ENCODE assay signal across 10 cellular contexts in genomic region chr12:95118138-95118787, GRCh38. TPM values are rescaled to one million over a fixed set of nuclear protein-coding genes. Genes with fewer than 3 reads are reported as not detected.
DNase-seq lines count a peak whose midpoint lies in the region; ATAC-seq and TF ChIP-seq lines count a peak whose summit lies in the region.
"Had no signal": no experiment of that assay in that cellular context is flagged by ENCODE, and none has a peak within 500 bp of the region (broad histone marks: within the 10 kb centered on the region; RNA-seq: fewer than 3 reads in every experiment).

No MANE protein-coding gene starts in this region.

- H3K79me1 ChIP-seq in trophoblast cell (ENCODE audit: low read length), result no peaks in the 10 kb centered on the region

- H3K4me3 ChIP-seq in SK-N-MC, result no peak overlapping the region
- no peak overlapping the region for H3K4me3 ChIP-seq in fibroblast of pulmonary artery (replicated peaks; ENCODE audit: low read depth, low read length)
- H3K4me3 ChIP-seq in trophoblast cell (ENCODE audit: low read depth, low read length), result no peak overlapping the region
- no peak overlapping the region for H3K4me3 ChIP-seq in OCI-LY7 (ENCODE audit: low read depth, low read length, poor library complexity, severe bottlenecking)

- H3K23ac ChIP-seq in trophoblast cell (ENCODE audit: low read length), result no peak overlapping the region

- H3K18ac ChIP-seq in trophoblast cell (ENCODE audit: low read length), result no peak overlapping the region

- H3K4me2 ChIP-seq in trophoblast cell (ENCODE audit: low read length), result no peak overlapping the region
- no peak overlapping the region for H3K4me2 ChIP-seq in OCI-LY7 (ENCODE audit: low read length)

- H4K91ac ChIP-seq in trophoblast cell (ENCODE audit: low read depth, low read length), result no peak overlapping the region

- no peak overlapping the region for H3K9ac ChIP-seq in SK-N-MC (ENCODE audit: insufficient read length)
- H3K9ac ChIP-seq in trophoblast cell (ENCODE audit: low read length), result no peak overlapping the region

- H3K14ac ChIP-seq in trophoblast cell (ENCODE audit: low read length), result no peak overlapping the region

- H2AK5ac ChIP-seq in trophoblast cell (ENCODE audit: low read length), result no peak overlapping the region

- POLR2A ChIA-PET in OCI-LY7 (lab: Charles Lee), result interaction anchor here (0.6 kb wide), 1 partner anchor 32 kb away, joined by 3 read pairs; no protein-coding TSS in a partner anchor

- H4K12ac ChIP-seq in trophoblast cell (ENCODE audit: low read depth, low read length), result no peak overlapping the region

- no peak for ATAC-seq in HG03571 (IDR thresholded peaks at IDR 0.05; ENCODE audit: unreplicated experiment)

- H2AFZ ChIP-seq in trophoblast cell (ENCODE audit: insufficient read depth, low read length, poor library complexity) (no peak overlapping the region), OCI-LY7 (ENCODE audit: low read length) (no peak overlapping the region)

- no peak for TF ChIP-seq CTCF in fibroblast of pulmonary artery (IDR thresholded peaks at IDR 0.05; ENCODE audit: low read length, missing control alignments)
- TF ChIP-seq CTCF in OCI-LY7 (conservative IDR thresholded peaks at IDR 0.05; ENCODE audit: low read length), result no peak

- H2BK12ac ChIP-seq in trophoblast cell (ENCODE audit: low read length), result no peak overlapping the region

- H3K9me3 ChIP-seq in SK-N-MC (ENCODE audit: low read depth, low read length) (no peaks in the 10 kb centered on the region), trophoblast cell (ENCODE audit: insufficient read depth, low read depth, low read length) (no peaks in the 10 kb centered on the region), OCI-LY7 (ENCODE audit: low read length) (no peaks in the 10 kb centered on the region)

- intact Hi-C loops in OCI-LY7 (cut with micrococcal nuclease; ENCODE audit: unreplicated experiment), result loop anchor here (5.0 kb wide), 1 partner anchor 399 kb away; no protein-coding TSS in a partner anchor

- H3K4ac ChIP-seq in trophoblast cell (ENCODE audit: low read depth, low read length), result no peak overlapping the region

- no peaks in the 10 kb centered on the region for H3K79me2 ChIP-seq in trophoblast cell (ENCODE audit: control insufficient read depth, insufficient read depth, low read length, poor library complexity)
- no peaks in the 10 kb centered on the region for H3K79me2 ChIP-seq in OCI-LY7 (ENCODE audit: insufficient read depth, low read depth, low read length)

- CTCF ChIA-PET in OCI-LY7 (lab: Charles Lee; ENCODE audit: unreplicated experiment), result no interaction called here

- no peaks in the 10 kb centered on the region for H4K20me1 ChIP-seq in OCI-LY7 (ENCODE audit: insufficient read depth, low read length)

- DNase-seq in ELR (ENCODE audit: low read depth), result peak; percentile 90
- no peak for DNase-seq in SK-N-MC (ENCODE audit: low read depth, low spot score)
- peak; percentile 90 for DNase-seq in fibroblast of pulmonary artery (ENCODE audit: low read depth)
- DNase-seq in trophoblast cell, result peak in 1 of 2 donors; percentile 7
- DNase-seq in central memory CD4-positive, alpha-beta T cell, result no peak
- no peak for DNase-seq in SIG-M5 treated with dmso at 0.1 percent for 504 hours (lab: John Stamatoyannopoulos, UW; ENCODE audit: unreplicated experiment)
- DNase-seq in OCI-LY7 (ENCODE audit: low spot score), result no peak
- DNase-seq: H7, NCI-H2171 treated with DMSO at 0.1 percent for 48 hours had no signal

- no peaks in the 10 kb centered on the region for H3K27me3 ChIP-seq in trophoblast cell (ENCODE audit: insufficient read depth, low read length)

- no CpG with 5 or more reads among the region's 4 CpGs for WGBS in trophoblast cell (ENCODE audit: extremely low coverage, insufficient coverage, insufficient read length)

- no peaks in the 10 kb centered on the region for H3K36me3 ChIP-seq in SK-N-MC (ENCODE audit: insufficient read depth, low read length)
- peaks cover 10 to 14% of the 10 kb centered on the region in 2 experiments for H3K36me3 ChIP-seq in trophoblast cell (ENCODE audit: control insufficient read depth in 1 of 2, insufficient read depth in 2 of 2, low read length in 2 of 2)
- no peaks in the 10 kb centered on the region for H3K36me3 ChIP-seq in OCI-LY7 (ENCODE audit: insufficient read depth, low read length)

- H3K27ac ChIP-seq in SK-N-MC, result peak overlapping the region; percentile 9; the same call in 1 of the 2 replicates
- peak overlapping the region; percentile 10 for H3K27ac ChIP-seq in trophoblast cell (ENCODE audit: low read depth, low read length)
- H3K27ac ChIP-seq in OCI-LY7 (ENCODE audit: low read depth, low read length, poor library complexity, severe bottlenecking), result no peak overlapping the region

- H3K4me1 ChIP-seq in trophoblast cell (ENCODE audit: control insufficient read depth in 1 of 2, insufficient read depth in 2 of 2, low read length in 2 of 2) (peaks cover 0 to 5% of the 10 kb centered on the region in 2 experiments), OCI-LY7 (ENCODE audit: insufficient read depth, low read length, poor library complexity, severe bottlenecking) (peaks cover 8% of the 10 kb centered on the region)

- no peak overlapping the region for H2BK5ac ChIP-seq in trophoblast cell (ENCODE audit: low read depth, low read length, poor library complexity)

- H2BK120ac ChIP-seq in trophoblast cell (ENCODE audit: insufficient read depth, low read length, poor library complexity), result no peak overlapping the region

- no peak overlapping the region for H4K8ac ChIP-seq in trophoblast cell (ENCODE audit: low read depth, low read length)

- no TSS peak for BruUV-seq in OCI-LY7 (replicated peaks; lab: Mats Ljungman, UMichigan)

- H3K9me2 ChIP-seq in OCI-LY7 (ENCODE audit: insufficient read depth, low read length), result no peaks in the 10 kb centered on the region

RNA-seq across cellular contexts. Expression of gene NR2C1, which starts 44.8 kb away (rescaled TPM):
- polyA plus RNA-seq in trophoblast cell (2013), result 64.4 and 66.8 TPM in 2 replicates
- 37.5 and 43.4 TPM in 2 replicates for total RNA-seq in OCI-LY7 (2014; rRNA removed; shearing (Covaris generic))
- 42.8 and 55.7 TPM in 2 replicates for total RNA-seq in OCI-LY7 (2022)

Comparison
In these comparisons a context has a peak if more than half of its experiments do, and no peak if none do; other contexts are left out.
1. DNase-seq: peak in ELR (single experiment) and fibroblast of pulmonary artery (single experiment); none in SK-N-MC (single experiment), central memory CD4-positive, alpha-beta T cell (single experiment), SIG-M5 treated with dmso at 0.1 percent for 504 hours (single experiment) and OCI-LY7 (single experiment).